Comparison of ENCODE assay signal across 1 cellular context in genomic region chr5:144195443-144195842, GRCh38.
TF ChIP-seq lines count a peak whose summit lies in the region.

No MANE protein-coding gene starts in this region.

TF ChIP-seq in SK-N-SH treated with all-trans-retinoic acid at 6 μM for 48 hours, 23 proteins besides CTCF, POLR2A, EP300 and RAD21 (continued from another document):
- TF ChIP-seq CSRNP3 (CRISPR knock-in tag; IDR thresholded peaks at IDR 0.05): no peak
- no peak for TF ChIP-seq RARB (CRISPR knock-in tag; IDR thresholded peaks at IDR 0.05)
- TF ChIP-seq POU6F1 (CRISPR knock-in tag; IDR thresholded peaks at IDR 0.05; ENCODE audit: borderline replicate concordance, low read depth): no peak
- no peak for TF ChIP-seq TOX (CRISPR knock-in tag; IDR thresholded peaks at IDR 0.05; ENCODE audit: borderline replicate concordance)
- TF ChIP-seq ZNF70 (CRISPR knock-in tag; IDR thresholded peaks at IDR 0.05): no peak
TF ChIP-seq in SK-N-SH treated with all-trans-retinoic acid at 6 μM for 48 hours: peak in this region for 0.
